8 cellular contexts compared by ENCODE assay signal in genomic region chr3:69014022-69014580, GRCh38. TPM values are rescaled to one million over a fixed set of nuclear protein-coding genes. Genes with fewer than 3 reads are reported as not detected.
A peak's percentile ranks its signal among the peaks of the same experiment; 100 is the strongest.
DNase-seq lines count a peak whose midpoint lies in the region; ATAC-seq and TF ChIP-seq lines count a peak whose summit lies in the region.

No MANE protein-coding gene starts in this region.

- CTCF ChIA-PET in AG04450 (lab: Charles Lee), result interaction anchor here (0.9 to 1.4 kb wide), 4 partner anchors 8 to 75 kb away, joined by 3 to 5 read pairs (median 4); partner anchors contain the start of gene TMF1

- POLR2A ChIA-PET in AG04450 (lab: Yijun Ruan, JAX), result interaction anchor here (0.8 to 1.0 kb wide), 3 partner anchors 9 to 18 kb away, joined by 4 read pairs; no protein-coding TSS in a partner anchor

- H3K9me3 ChIP-seq in AG04450 (ENCODE audit: control insufficient read depth, insufficient read depth, low read length), result no peaks in the 10 kb centered on the region
- no peaks in the 10 kb centered on the region for H3K9me3 ChIP-seq in mucosa of stomach (ENCODE audit: control insufficient read depth, low read length)

- H3K4me3 ChIP-seq in AG04450 (ENCODE audit: low read depth, low read length) (peak overlapping the region; percentile 76), cardiac fibroblast (replicated peaks in 1 of 2; ENCODE audit: low read depth in 2 of 2, low read length in 2 of 2) (peak overlapping the region; percentile 73), mucosa of stomach (ENCODE audit: low read length) (peak overlapping the region; percentile 62)
- H3K4me3 ChIP-seq in Jurkat, Clone E6-1 (ENCODE audit: low read length), result peak overlapping the region; percentile 49

- H3K27me3 ChIP-seq in AG04450 (ENCODE audit: control insufficient read depth, insufficient read depth, low read length) (no peaks in the 10 kb centered on the region), mucosa of stomach (ENCODE audit: control insufficient read depth, insufficient read depth, low read length) (no peaks in the 10 kb centered on the region)

- H3K4me1 ChIP-seq in mucosa of stomach (ENCODE audit: control insufficient read depth, insufficient read depth, low read length), result peaks cover 6% of the 10 kb centered on the region

- H3K9ac ChIP-seq in mucosa of stomach (ENCODE audit: low read length), result peak overlapping the region; percentile 88

- peaks cover 2% of the 10 kb centered on the region for H3K36me3 ChIP-seq in mucosa of stomach (ENCODE audit: control insufficient read depth, insufficient read depth, low read length)

- H3K27ac ChIP-seq in AG04450 (ENCODE audit: low read depth, low read length), result peak overlapping the region; percentile 97

- no peak for ATAC-seq in GM19351 (IDR thresholded peaks at IDR 0.05; ENCODE audit: unreplicated experiment)

- no peak for TF ChIP-seq CTCF in AG04450 (IDR thresholded peaks at IDR 0.05; ENCODE audit: low read depth, low read length)
- no peak for TF ChIP-seq CTCF in cardiac fibroblast (IDR thresholded peaks at IDR 0.05; ENCODE audit: low read depth, low read length)

- DNase-seq in AG04450 (ENCODE audit: low read depth, low spot score), result no peak
- DNase-seq in Jurkat, Clone E6-1 (ENCODE audit: low read depth, low spot score), result no peak
- peak in 1 of 2 donors; percentile 21 for DNase-seq in cardiac fibroblast (ENCODE audit: low read depth in 2 of 2)
- DNase-seq in C1 segment of cervical spinal cord (lab: John Stamatoyannopoulos, UW), result no peak
- DNase-seq in NCI-H2171 (lab: John Stamatoyannopoulos, UW), result no peak
- no peak for DNase-seq in AG20443 (ENCODE audit: low spot score)

RNA-seq across cellular contexts. Expression of gene EOGT, which starts 0.6 kb away (rescaled TPM):
- 25.8 and 29.4 TPM in 2 replicates for polyA plus RNA-seq in AG04450 (2011; rRNA removed)
- polyA minus RNA-seq in AG04450 (2011; rRNA and poly(A)+ RNA removed), result 22.7 and 34.6 TPM in 2 replicates
- 1.4 TPM for polyA plus RNA-seq in Jurkat, Clone E6-1 (2012; ENCODE audit: insufficient read depth, insufficient read length)

RNA-seq across cellular contexts. Expression of gene TMF1, which starts 38.0 kb away (rescaled TPM):
- 18.1 and 21.1 TPM in 2 replicates for polyA plus RNA-seq in AG04450 (2011; rRNA removed)
- polyA minus RNA-seq in AG04450 (2011; rRNA and poly(A)+ RNA removed), result 16.2 and 37.7 TPM in 2 replicates
- 17.2 TPM for polyA plus RNA-seq in Jurkat, Clone E6-1 (2012; ENCODE audit: insufficient read depth, insufficient read length)
